8 cellular contexts compared by ENCODE assay signal in genomic region chr19:19900574-19901444, GRCh38. TPM values are rescaled to one million over a fixed set of nuclear protein-coding genes. Genes with fewer than 3 reads are reported as not detected.
DNase-seq lines count a peak whose midpoint lies in the region; ATAC-seq and TF ChIP-seq lines count a peak whose summit lies in the region.

Gene ZNF93 (plus strand): TSS chr19:19900946. CDS start chr19:19901089, 143 bp downstream.

- TF ChIP-seq CTCF in HFFc6 (IDR thresholded peaks at IDR 0.05) (no peak), astrocyte of the cerebellum (IDR thresholded peaks at IDR 0.05; ENCODE audit: low read depth, low read length, missing control alignments) (no peak), psoas muscle (IDR thresholded peaks at IDR 0.05) (no peak)

- ATAC-seq in right cardiac atrium: peak; percentile 99
- ATAC-seq in psoas muscle: peak; percentile 98 to 99 (median 99)

- peaks cover 81% of the 10 kb centered on the region for H3K9me3 Mint-ChIP-seq in HFFc6

- H3K27ac ChIP-seq in right cardiac atrium (ENCODE audit: low read length) (peak within 1 kb of the TSS; percentile 86), psoas muscle (peak within 1 kb of the TSS; percentile 80), urinary bladder (ENCODE audit: low read depth) (peak within 1 kb of the TSS; percentile 88)

- peaks cover 59% of the 10 kb centered on the region for H3K36me3 Mint-ChIP-seq in HFFc6 (ENCODE audit: low read depth)

- H3K4me3 ChIP-seq in astrocyte of the cerebellum (ENCODE audit: low read depth, low read length) (peak within 1 kb of the TSS; percentile 82), right cardiac atrium (ENCODE audit: low read length) (peak within 1 kb of the TSS; percentile 77), psoas muscle (peak within 1 kb of the TSS; percentile 81), urinary bladder (ENCODE audit: low read depth, low read length) (peak within 1 kb of the TSS; percentile 54)

- H3K4me1 ChIP-seq in right cardiac atrium (ENCODE audit: control insufficient read depth, insufficient read depth, low read length) (no peaks in the 10 kb centered on the region), psoas muscle (no peaks in the 10 kb centered on the region), urinary bladder (ENCODE audit: insufficient read depth) (no peaks in the 10 kb centered on the region)

- H3K4me3 Mint-ChIP-seq in HFFc6: peak within 1 kb of the TSS; percentile 100

- peaks cover 2% of the 10 kb centered on the region for H3K27me3 Mint-ChIP-seq in HFFc6 (ENCODE audit: insufficient read depth)

- WGBS in right cardiac atrium: under 1% methylated on average over 38 of the region's 38 CpGs
- WGBS in psoas muscle, 3 donors: 0% methylated on average over 35 to 38 of the region's 38 CpGs
- under 1% methylated on average over 38 of the region's 38 CpGs for WGBS in urinary bladder

- in situ Hi-C loops in astrocyte of the cerebellum (cut with HindIII; ENCODE audit: low sequenced_read_pairs): no loop called here

- H3K27ac Mint-ChIP-seq in HFFc6: peak within 1 kb of the TSS; percentile 97

- H3K36me3 ChIP-seq in psoas muscle (ENCODE audit: insufficient read depth in 1 of 2, low read depth in 1 of 2) (no peaks in the 10 kb centered on the region), urinary bladder (ENCODE audit: insufficient read depth) (no peaks in the 10 kb centered on the region)

- no peaks in the 10 kb centered on the region for H3K27me3 ChIP-seq in right cardiac atrium (ENCODE audit: control insufficient read depth, insufficient read depth)
- no peaks in the 10 kb centered on the region for H3K27me3 ChIP-seq in psoas muscle (ENCODE audit: insufficient read depth in 3 of 3, low read length in 2 of 3)

- intact Hi-C loops in right cardiac atrium (cut with DNase I) (no loop called here), psoas muscle (cut with DNase I) (loop anchor here (5.0 kb wide), 1 partner anchor 34 kb away; the partner anchor contains the start of gene ZNF253 (in 2 of the 2))

- H3K9me3 ChIP-seq in right cardiac atrium (ENCODE audit: control insufficient read depth, low read length): no peaks in the 10 kb centered on the region
- H3K9me3 ChIP-seq in psoas muscle: peaks cover 29% of the 10 kb centered on the region

- H3K4me1 Mint-ChIP-seq in HFFc6 (ENCODE audit: low read depth): peaks cover 9% of the 10 kb centered on the region

- DNase-seq in GF-D8 (lab: John Stamatoyannopoulos, UW) (peak; percentile 90), HFFc6 (peak; percentile 95), NCI-H128 (lab: John Stamatoyannopoulos, UW; ENCODE audit: unreplicated experiment) (peak; percentile 93), T-helper 22 cell (ENCODE audit: low read depth) (peak; percentile 80), astrocyte of the cerebellum (ENCODE audit: low read depth) (peak; percentile 95), right cardiac atrium (peak; percentile 94 to 97 (median 95)), psoas muscle (peak; percentile 91 to 93)

RNA-seq across cellular contexts. Expression of gene ZNF93, which starts in this region (rescaled TPM):
- 1 to 10 TPM; 3.2 to 4.9 (median 4.2) TPM for total RNA-seq in HFFc6 (2021; fragmentation: NEBNext Ultra II Directional; extraction: Animal tissue kit (Norgen Biotek cat#: 25700))
- total RNA-seq in right cardiac atrium: 1 to 10 TPM; 1.7 to 2.2 (median 2.0) TPM
- polyA plus RNA-seq in right cardiac atrium: 1.9 TPM
- 1 to 10 TPM in 3 of 4 donors, under 1 TPM in 1; 0.69 to 2.3 (median 1.8) TPM for total RNA-seq in psoas muscle
- 1 to 10 TPM in 1 of 3 donors, under 1 TPM in 2; 0.69 to 2.1 (median 0.94) TPM for polyA plus RNA-seq in psoas muscle
- total RNA-seq in urinary bladder: 23.1 TPM
- polyA plus RNA-seq in urinary bladder: 5.8 TPM

Comparison
In these comparisons a context has a peak if more than half of its experiments do, and no peak if none do; other contexts are left out.
1. Peak in every context shown above with its lines: DNase-seq, ATAC-seq, H3K4me3 ChIP-seq and H3K27ac ChIP-seq.
2. intact Hi-C loops: an anchor here in psoas muscle (5.0 kb wide); none called in right cardiac atrium.